ENCODE assay signal across 9 cellular contexts in the genomic region with DNA sequence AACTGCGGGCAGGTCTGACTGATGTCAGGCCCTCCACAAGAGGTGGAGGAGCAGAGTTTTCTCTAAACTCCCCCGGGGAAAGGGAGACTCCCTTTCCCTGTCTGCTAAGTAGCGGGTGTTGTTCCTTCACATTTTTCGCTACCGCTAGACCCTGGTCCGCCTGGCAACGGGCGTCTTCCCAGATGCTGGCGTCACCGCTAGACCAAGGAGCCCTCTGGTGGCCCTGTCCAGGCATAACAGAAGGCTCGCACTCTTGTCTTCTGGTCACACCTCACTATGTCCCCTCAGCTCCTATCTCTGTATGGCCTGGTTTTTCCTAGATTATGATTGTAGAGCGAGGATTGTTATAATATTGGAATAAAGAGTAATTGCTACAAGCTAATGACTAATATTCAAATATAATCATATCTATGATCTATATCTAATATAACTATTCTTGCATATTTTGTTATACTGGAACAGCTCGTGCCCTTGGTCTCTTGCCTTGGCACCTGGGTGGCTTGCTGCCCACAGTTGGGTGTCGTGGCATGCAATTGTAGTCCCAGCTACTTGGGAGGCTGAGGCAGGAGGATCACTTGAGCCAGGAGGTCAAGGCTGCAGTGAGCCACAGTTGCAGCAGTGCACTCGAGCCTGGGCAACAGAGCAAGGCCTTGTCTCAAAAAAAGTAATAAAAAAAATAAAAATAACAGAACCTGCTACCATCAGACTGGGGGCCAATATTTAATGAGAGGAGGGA. TPM values are rescaled to one million over a fixed set of nuclear protein-coding genes. Genes with fewer than 3 reads are reported as not detected.
DNase-seq lines count a peak whose midpoint lies in the region; ATAC-seq, FAIRE-seq and TF ChIP-seq lines count a peak whose summit lies in the region.
"Not testable (repeated sequence)": the region's sequence is repeated elsewhere in the genome, so short reads cannot be mapped to it uniquely, and the experiment has no call there.
"Had no signal": no experiment of that assay in that cellular context is flagged by ENCODE, and none has a peak within 500 bp of the region (broad histone marks: within the 10 kb centered on the region; RNA-seq: fewer than 3 reads in every experiment).

No MANE protein-coding gene starts in this region.

- not testable (repeated sequence) for TF ChIP-seq POLR2A in HCT116 (IDR thresholded peaks at IDR 0.05; ENCODE audit: borderline replicate concordance, extremely low read depth, insufficient read depth, insufficient read length); endothelial cell of umbilical vein (IDR thresholded peaks at IDR 0.05; ENCODE audit: low read depth, low read length); upper lobe of left lung (IDR thresholded peaks at IDR 0.05)

- H3K79me2 ChIP-seq in HCT116 (ENCODE audit: insufficient read depth, low read length) (peaks cover 23% of the 10 kb centered on the region; the same call in 1 of the 2 replicates), OCI-LY7 (ENCODE audit: insufficient read depth, low read depth, low read length) (peaks cover 14% of the 10 kb centered on the region; the same call in 1 of the 2 replicates), astrocyte (ENCODE audit: insufficient read depth, low read length) (peaks cover 28% of the 10 kb centered on the region)
- H3K79me2 ChIP-seq in endothelial cell of umbilical vein (ENCODE audit: control insufficient read depth, insufficient read depth, low read length); neural cell (replicated peaks; ENCODE audit: insufficient read depth, low read length): not testable (repeated sequence)

- H2AFZ ChIP-seq in HCT116 (ENCODE audit: low read depth, low read length, poor library complexity, severe bottlenecking); OCI-LY7 (ENCODE audit: low read length); astrocyte (ENCODE audit: low read depth, low read length); endothelial cell of umbilical vein (ENCODE audit: low read depth, low read length); neural cell (ENCODE audit: low read depth, low read length): not testable (repeated sequence)

- H3K9ac ChIP-seq in HCT116 (ENCODE audit: low read length); astrocyte (ENCODE audit: low read length); endothelial cell of umbilical vein (replicated peaks; ENCODE audit: extremely low read depth, insufficient read depth, low read length); neural cell (ENCODE audit: low read length): not testable (repeated sequence)

- FAIRE-seq in astrocyte (lab: Jason Lieb, UNC); endothelial cell of umbilical vein (lab: Jason Lieb, UNC): not testable (repeated sequence)

- RAD21 ChIA-PET in HCT116 (lab: Charles Lee; ENCODE audit: low non-redundant PET in 1 of 2, low total read pairs in 2 of 2, uncharacterized antibody in 2 of 2, unreplicated experiment in 2 of 2) = not testable (repeated sequence)

- not testable (repeated sequence) for TF ChIP-seq EP300 in neural cell (conservative IDR thresholded peaks at IDR 0.05; ENCODE audit: poor library complexity, severe bottlenecking); upper lobe of left lung (IDR thresholded peaks at IDR 0.05)

- not testable (repeated sequence) for H3K4me3 Mint-ChIP-seq in astrocyte (ENCODE audit: unreplicated experiment)

- H3K27ac ChIP-seq in HCT116 (ENCODE audit: low read depth, low read length); OCI-LY7 (ENCODE audit: low read depth, low read length, poor library complexity, severe bottlenecking); astrocyte (ENCODE audit: low read depth, low read length); endothelial cell of umbilical vein (ENCODE audit: insufficient read depth, low read depth, low read length); right cardiac atrium (ENCODE audit: low read length); neural cell (ENCODE audit: low read length); upper lobe of left lung: not testable (repeated sequence)

- 34% methylated on average over 15 of the region's 15 CpGs for WGBS in right cardiac atrium
- 39 to 50% methylated on average over 9 to 15 of the region's 15 CpGs for WGBS in upper lobe of left lung, 2 donors

- DNase-seq in COLO668 (lab: John Stamatoyannopoulos, UW; ENCODE audit: unreplicated experiment) (peak; percentile 16), astrocyte (ENCODE audit: low read depth) (peak; percentile 39), endothelial cell of umbilical vein (ENCODE audit: low read depth, low spot score) (peak; percentile 29), right cardiac atrium (peak in 2 of 3 donors; percentile 45 to 69)
- not testable (repeated sequence) for DNase-seq in HCT116 (ENCODE audit: low read depth, low spot score); OCI-LY7 (ENCODE audit: low spot score); upper lobe of left lung

- peaks cover 16 to 21% of the 10 kb centered on the region in 2 experiments for H3K36me3 ChIP-seq in HCT116 (ENCODE audit: control insufficient read depth in 1 of 2, insufficient read depth in 2 of 2, low read length in 2 of 2)
- peaks cover 61% of the 10 kb centered on the region for H3K36me3 ChIP-seq in OCI-LY7 (ENCODE audit: insufficient read depth, low read length)
- H3K36me3 ChIP-seq in astrocyte (ENCODE audit: insufficient read depth, low read length); neural cell (ENCODE audit: insufficient read depth, low read length): not testable (repeated sequence)
- H3K36me3 ChIP-seq in endothelial cell of umbilical vein (ENCODE audit: control insufficient read depth in 2 of 2, extremely low read depth in 1 of 2, insufficient read depth in 2 of 2, low read length in 2 of 2) = peaks cover 2 to 25% of the 10 kb centered on the region in 2 experiments
- peaks cover 14 to 58% (median 41%) of the 10 kb centered on the region in 4 donors for H3K36me3 ChIP-seq in upper lobe of left lung

- not testable (repeated sequence) for H3K4me1 ChIP-seq in HCT116 (ENCODE audit: control insufficient read depth in 1 of 2, insufficient read depth in 2 of 2, low read length in 2 of 2); astrocyte (ENCODE audit: insufficient read depth, low read length); endothelial cell of umbilical vein (ENCODE audit: control insufficient read depth, extremely low read depth, insufficient read depth, low read length); right cardiac atrium (ENCODE audit: control insufficient read depth, insufficient read depth, low read length)
- H3K4me1 ChIP-seq in OCI-LY7 (ENCODE audit: insufficient read depth, low read length, poor library complexity, severe bottlenecking) (peaks cover 24% of the 10 kb centered on the region), upper lobe of left lung (peaks cover 0 to 13% (median 1%) of the 10 kb centered on the region in 4 donors)

- H3K9me1 ChIP-seq in endothelial cell of umbilical vein (replicated peaks; ENCODE audit: control insufficient read depth, extremely low read depth, insufficient read depth, low read length) = not testable (repeated sequence)

- H3K4me3 ChIP-seq in HCT116 (replicated peaks in 1 of 2; ENCODE audit: low read depth in 1 of 2, low read length in 2 of 2); OCI-LY7 (ENCODE audit: low read depth, low read length, poor library complexity, severe bottlenecking); astrocyte (ENCODE audit: insufficient read depth, low read depth, low read length); endothelial cell of umbilical vein (replicated peaks in 1 of 3; ENCODE audit: insufficient read depth in 1 of 3, low read depth in 1 of 3, low read length in 3 of 3); right cardiac atrium (ENCODE audit: low read length); neural cell (ENCODE audit: low read length); upper lobe of left lung: not testable (repeated sequence)

- CTCF ChIA-PET in HCT116 (lab: Charles Lee) = interaction anchor here (1.2 to 2.8 kb wide), 5 partner anchors 15 to 216 kb away, joined by 3 to 11 read pairs (median 5); a partner anchor contains a TSS
- CTCF ChIA-PET in OCI-LY7 (lab: Charles Lee; ENCODE audit: unreplicated experiment) = not testable (repeated sequence)
- CTCF ChIA-PET in endothelial cell of umbilical vein (lab: Charles Lee) = interaction anchor here (1.2 to 3.1 kb wide), 5 partner anchors 15 to 139 kb away, joined by 3 to 23 read pairs (median 4); a partner anchor contains a TSS

- not testable (repeated sequence) for H3K9me3 ChIP-seq in HCT116 (ENCODE audit: control insufficient read depth in 1 of 2, insufficient read depth in 1 of 2, low read depth in 1 of 2, low read length in 2 of 2); OCI-LY7 (ENCODE audit: low read length); astrocyte (ENCODE audit: insufficient read depth, low read depth, low read length); endothelial cell of umbilical vein (replicated peaks; ENCODE audit: control insufficient read depth, insufficient read depth, low read length); right cardiac atrium (ENCODE audit: control insufficient read depth, low read length); neural cell (ENCODE audit: low read length); upper lobe of left lung

- not testable (repeated sequence) for H4K20me1 ChIP-seq in HCT116 (ENCODE audit: insufficient read depth); OCI-LY7 (ENCODE audit: insufficient read depth, low read length); endothelial cell of umbilical vein (replicated peaks; ENCODE audit: control insufficient read depth, extremely low read depth, insufficient read depth, low read length); neural cell (ENCODE audit: insufficient read depth)
- H4K20me1 ChIP-seq in astrocyte (ENCODE audit: insufficient read depth, low read length) = peaks cover 15% of the 10 kb centered on the region

- intact Hi-C loops in HCT116 (cut with micrococcal nuclease); OCI-LY7 (cut with micrococcal nuclease; ENCODE audit: unreplicated experiment); right cardiac atrium (cut with DNase I): not testable (repeated sequence)
- intact Hi-C loops in endothelial cell of umbilical vein (cut with micrococcal nuclease) = loop anchor here (1.0 kb wide), 1 partner anchor 26 kb away; no protein-coding TSS in a partner anchor

- not testable (repeated sequence) for H3K27me3 Mint-ChIP-seq in astrocyte (ENCODE audit: low read depth, unreplicated experiment)

- not testable (repeated sequence) for H3K4me2 ChIP-seq in HCT116 (ENCODE audit: low read length); OCI-LY7 (ENCODE audit: low read length); astrocyte (ENCODE audit: low read length); endothelial cell of umbilical vein (ENCODE audit: insufficient read depth, low read length); neural cell (ENCODE audit: low read length)

- ATAC-seq in HCT116 = peak; percentile 52
- not testable (repeated sequence) for ATAC-seq in right cardiac atrium; upper lobe of left lung (ENCODE audit: low FRiP score in 2 of 2)

- not testable (repeated sequence) for H3K4me1 Mint-ChIP-seq in astrocyte (ENCODE audit: low read depth, unreplicated experiment)

- H3K9me2 ChIP-seq in HCT116 (ENCODE audit: insufficient read depth); OCI-LY7 (ENCODE audit: insufficient read depth, low read length); neural cell (ENCODE audit: insufficient read depth, low read length): not testable (repeated sequence)

- not testable (repeated sequence) for H3K27me3 ChIP-seq in HCT116 (ENCODE audit: insufficient read depth, low read length); astrocyte (ENCODE audit: insufficient read depth, low read length); endothelial cell of umbilical vein (ENCODE audit: control insufficient read depth in 2 of 2, insufficient read depth in 2 of 2, low read length in 2 of 2); right cardiac atrium (ENCODE audit: control insufficient read depth, insufficient read depth); neural cell (ENCODE audit: insufficient read depth, low read depth, low read length); upper lobe of left lung

- H3K27ac Mint-ChIP-seq in astrocyte (ENCODE audit: unreplicated experiment) = not testable (repeated sequence)

- not testable (repeated sequence) for TF ChIP-seq RAD21 in HCT116 (IDR thresholded peaks at IDR 0.05; ENCODE audit: low read depth)
- TF ChIP-seq RAD21 in neural cell (conservative IDR thresholded peaks at IDR 0.05) = peak; percentile 29

- TF ChIP-seq CTCF in HCT116 (IDR thresholded peaks at IDR 0.05 in 2 of 3, conservative IDR thresholded peaks at IDR 0.05 in 1 of 3; ENCODE audit: borderline replicate concordance in 1 of 3, insufficient read depth in 1 of 3, low read depth in 2 of 3, low read length in 2 of 3) (peak; percentile 29 to 46 (median 46); a peak in 4 of 6 replicates), OCI-LY7 (conservative IDR thresholded peaks at IDR 0.05; ENCODE audit: low read length) (peak; percentile 65; the same call in 1 of the 2 replicates), astrocyte (IDR thresholded peaks at IDR 0.05; ENCODE audit: insufficient read depth, low read depth, low read length) (peak; percentile 33), endothelial cell of umbilical vein (IDR thresholded peaks at IDR 0.05; ENCODE audit: extremely low read depth in 1 of 2, insufficient read depth in 1 of 2, low read depth in 1 of 2, low read length in 2 of 2) (peak; percentile 27 to 30), neural cell (IDR thresholded peaks at IDR 0.05; ENCODE audit: poor library complexity, severe bottlenecking) (peak; percentile 56), upper lobe of left lung (IDR thresholded peaks at IDR 0.05) (peak; percentile 29 to 61 (median 44))

- not testable (repeated sequence) for BruUV-seq in HCT116 (replicated peaks; lab: Mats Ljungman, UMichigan); OCI-LY7 (replicated peaks; lab: Mats Ljungman, UMichigan); endothelial cell of umbilical vein (replicated peaks; lab: Mats Ljungman, UMichigan)

- POLR2A ChIA-PET in HCT116 (lab: Charles Lee) = interaction anchor here (2.0 kb wide), 1 partner anchor 20 kb away, joined by 7 read pairs; no protein-coding TSS in a partner anchor
- POLR2A ChIA-PET in OCI-LY7 (lab: Charles Lee); endothelial cell of umbilical vein (lab: Charles Lee): not testable (repeated sequence)

- H3K36me3 Mint-ChIP-seq in astrocyte (ENCODE audit: low read depth, unreplicated experiment) = not testable (repeated sequence)

- not testable (repeated sequence) for H3F3A ChIP-seq in neural cell (ENCODE audit: insufficient read depth, low read length, poor library complexity, severe bottlenecking)

- H3K9me3 Mint-ChIP-seq in astrocyte (ENCODE audit: unreplicated experiment) = not testable (repeated sequence)

- dilution Hi-C loops in endothelial cell of umbilical vein (cut with MboI; ENCODE audit: extremely low pct_ligation_motif_present, low sequenced_read_pairs) = not testable (repeated sequence)

RNA-seq across cellular contexts. Expression of a gene that starts 7.2 kb away (rescaled TPM):
- total RNA-seq in HCT116 (2021; ENCODE audit: unreplicated experiment) (86.4 TPM), OCI-LY7 (2022) (74.8 and 76.1 TPM in 2 replicates), astrocyte (45.8 and 48.9 TPM in 2 replicates), endothelial cell of umbilical vein (70.2 and 76.1 TPM in 2 replicates), right cardiac atrium (10 to 100 TPM; 34.8 to 38.6 (median 37.1) TPM), upper lobe of left lung (10 to 100 TPM; 31.8 to 55.6 (median 49.8) TPM)
- polyA plus RNA-seq in HCT116 (2012) = 85.5 and 92.1 TPM in 2 replicates
- 59.5 and 62.6 TPM in 2 replicates for total RNA-seq in OCI-LY7 (2014; rRNA removed; shearing (Covaris generic))
- polyA plus RNA-seq in endothelial cell of umbilical vein (61.8 and 62.3 TPM in 2 replicates), right cardiac atrium (33.8 TPM), neural cell (64.7 and 82.2 TPM in 2 replicates)
- polyA plus RNA-seq in endothelial cell of umbilical vein (2011; cell fraction: cytosol; rRNA removed) = 58.8 and 77.9 TPM in 2 replicates
- polyA plus RNA-seq in endothelial cell of umbilical vein (2011; cell fraction: nucleus; rRNA removed) = 68.2 and 70.6 TPM in 2 replicates
- 63.3 and 64.5 TPM in 2 replicates for polyA plus RNA-seq in endothelial cell of umbilical vein (2012)
- polyA minus RNA-seq in endothelial cell of umbilical vein (33.7 and 42.3 TPM in 2 replicates), neural cell (57.4 and 70.1 TPM in 2 replicates)
- 77.9 TPM for polyA minus RNA-seq in endothelial cell of umbilical vein (2011; cell fraction: cytosol; rRNA and poly(A)+ RNA removed)
- 14.0 and 17.6 TPM in 2 replicates for polyA minus RNA-seq in endothelial cell of umbilical vein (2011; cell fraction: nucleus; rRNA and poly(A)+ RNA removed)

RNA-seq across cellular contexts. Expression of a gene that starts 11.3 kb away (rescaled TPM):
- not detected for total RNA-seq in HCT116 (2021; ENCODE audit: unreplicated experiment)
- polyA plus RNA-seq in HCT116 (2012) = 0.40 TPM in 2 replicates
- 0.73 TPM in 1 of 2 replicates, not detected in the other for total RNA-seq in OCI-LY7 (2014; rRNA removed; shearing (Covaris generic))
- 1.7 and 2.7 TPM in 2 replicates for total RNA-seq in OCI-LY7 (2022)
- total RNA-seq in astrocyte = not detected in 2 replicates
- total RNA-seq in endothelial cell of umbilical vein = not detected in 2 replicates
- polyA plus RNA-seq in endothelial cell of umbilical vein = not detected in 2 replicates
- not detected in 2 replicates for polyA plus RNA-seq in endothelial cell of umbilical vein (2011; cell fraction: cytosol; rRNA removed)
- polyA plus RNA-seq in endothelial cell of umbilical vein (2011; cell fraction: nucleus; rRNA removed) = not detected in 2 replicates
- polyA plus RNA-seq in endothelial cell of umbilical vein (2012) = 0.31 TPM in 1 of 2 replicates, not detected in the other
- not detected in 2 replicates for polyA minus RNA-seq in endothelial cell of umbilical vein
- polyA minus RNA-seq in endothelial cell of umbilical vein (2011; cell fraction: cytosol; rRNA and poly(A)+ RNA removed) = not detected
- not detected in 2 replicates for polyA minus RNA-seq in endothelial cell of umbilical vein (2011; cell fraction: nucleus; rRNA and poly(A)+ RNA removed)
- total RNA-seq in right cardiac atrium = under 1 TPM in 3 of 4 donors, not detected in 1; 0.31 to 0.46 (median 0.32) TPM
- polyA plus RNA-seq in right cardiac atrium = 0.23 TPM
- not detected in 2 replicates for polyA plus RNA-seq in neural cell
- polyA minus RNA-seq in neural cell = not detected in 2 replicates
- under 1 TPM in 1 of 6 donors, not detected in 5; 0.23 TPM for total RNA-seq in upper lobe of left lung
- total RNA-seq: activated naive CD4-positive, alpha-beta T cell treated with anti-CD3 and anti-CD28 coated beads, Interleukin-2, amount 50 U/mL, for 72 hours had no signal

RNA-seq across cellular contexts. Expression of a gene that starts 15.2 kb away (rescaled TPM):
- 34.0 TPM for total RNA-seq in HCT116 (2021; ENCODE audit: unreplicated experiment)
- polyA plus RNA-seq in HCT116 (2012) = 21.6 and 22.8 TPM in 2 replicates
- total RNA-seq in OCI-LY7 (2014; rRNA removed; shearing (Covaris generic)) = 11.6 and 11.7 TPM in 2 replicates
- total RNA-seq in OCI-LY7 (2022) = 19.7 and 22.3 TPM in 2 replicates
- total RNA-seq in astrocyte = 10.8 and 11.8 TPM in 2 replicates
- total RNA-seq in endothelial cell of umbilical vein = 46.4 and 48.0 TPM in 2 replicates
- 32.4 and 45.7 TPM in 2 replicates for polyA plus RNA-seq in endothelial cell of umbilical vein
- polyA plus RNA-seq in endothelial cell of umbilical vein (2011; cell fraction: cytosol; rRNA removed) = 15.8 and 22.2 TPM in 2 replicates
- 15.9 and 17.7 TPM in 2 replicates for polyA plus RNA-seq in endothelial cell of umbilical vein (2011; cell fraction: nucleus; rRNA removed)
- polyA plus RNA-seq in endothelial cell of umbilical vein (2012) = 15.2 and 25.2 TPM in 2 replicates
- 17.2 and 24.1 TPM in 2 replicates for polyA minus RNA-seq in endothelial cell of umbilical vein
- polyA minus RNA-seq in endothelial cell of umbilical vein (2011; cell fraction: cytosol; rRNA and poly(A)+ RNA removed) = 22.7 TPM
- 10.6 and 19.4 TPM in 2 replicates for polyA minus RNA-seq in endothelial cell of umbilical vein (2011; cell fraction: nucleus; rRNA and poly(A)+ RNA removed)
- 10 to 100 TPM; 10.9 to 17.2 (median 13.1) TPM for total RNA-seq in right cardiac atrium
- 6.2 TPM for polyA plus RNA-seq in right cardiac atrium
- 0.50 and 0.70 TPM in 2 replicates for polyA plus RNA-seq in neural cell
- polyA minus RNA-seq in neural cell = 0.93 and 1.2 TPM in 2 replicates
- total RNA-seq in upper lobe of left lung = 10 to 100 TPM; 31.5 to 62.6 (median 39.2) TPM

RNA-seq across cellular contexts. Expression of a gene that starts 21.3 kb away (rescaled TPM):
- 502 TPM for total RNA-seq in HCT116 (2021; ENCODE audit: unreplicated experiment)
- polyA plus RNA-seq in HCT116 (2012) = 824 and 914 TPM in 2 replicates
- total RNA-seq in OCI-LY7 (2014; rRNA removed; shearing (Covaris generic)) = 376 and 417 TPM in 2 replicates
- 402 and 443 TPM in 2 replicates for total RNA-seq in OCI-LY7 (2022)
- total RNA-seq in astrocyte = 188 and 218 TPM in 2 replicates
- 546 and 558 TPM in 2 replicates for total RNA-seq in endothelial cell of umbilical vein
- polyA plus RNA-seq in endothelial cell of umbilical vein = 418 and 439 TPM in 2 replicates
- 440 and 482 TPM in 2 replicates for polyA plus RNA-seq in endothelial cell of umbilical vein (2011; cell fraction: cytosol; rRNA removed)
- 302 and 352 TPM in 2 replicates for polyA plus RNA-seq in endothelial cell of umbilical vein (2011; cell fraction: nucleus; rRNA removed)
- 344 and 522 TPM in 2 replicates for polyA plus RNA-seq in endothelial cell of umbilical vein (2012)
- polyA minus RNA-seq in endothelial cell of umbilical vein = 231 and 299 TPM in 2 replicates
- polyA minus RNA-seq in endothelial cell of umbilical vein (2011; cell fraction: cytosol; rRNA and poly(A)+ RNA removed) = 405 TPM
- 104 and 126 TPM in 2 replicates for polyA minus RNA-seq in endothelial cell of umbilical vein (2011; cell fraction: nucleus; rRNA and poly(A)+ RNA removed)
- total RNA-seq in right cardiac atrium = 100 to 1,000 TPM; 203 to 461 (median 332) TPM
- 591 TPM for polyA plus RNA-seq in right cardiac atrium
- polyA plus RNA-seq in neural cell = 60.3 and 68.8 TPM in 2 replicates
- polyA minus RNA-seq in neural cell = 39.7 and 44.3 TPM in 2 replicates
- total RNA-seq in upper lobe of left lung = 100 to 1,000 TPM; 120 to 539 (median 227) TPM

RNA-seq across cellular contexts. Expression of a gene that starts 31.6 kb away (rescaled TPM):
- 0.15 TPM for total RNA-seq in HCT116 (2021; ENCODE audit: unreplicated experiment)
- 0.07 and 0.18 TPM in 2 replicates for polyA plus RNA-seq in HCT116 (2012)
- total RNA-seq in OCI-LY7 (2014; rRNA removed; shearing (Covaris generic)) = 0.15 TPM in 1 of 2 replicates, not detected in the other
- total RNA-seq in OCI-LY7 (2022) = not detected in 2 replicates
- total RNA-seq in astrocyte = 0.09 TPM in 1 of 2 replicates, not detected in the other
- total RNA-seq in endothelial cell of umbilical vein = not detected in 2 replicates
- polyA plus RNA-seq in endothelial cell of umbilical vein = not detected in 2 replicates
- not detected in 2 replicates for polyA plus RNA-seq in endothelial cell of umbilical vein (2011; cell fraction: cytosol; rRNA removed)
- not detected in 2 replicates for polyA plus RNA-seq in endothelial cell of umbilical vein (2011; cell fraction: nucleus; rRNA removed)
- 0.15 TPM in 1 of 2 replicates, not detected in the other for polyA plus RNA-seq in endothelial cell of umbilical vein (2012)
- polyA minus RNA-seq in endothelial cell of umbilical vein = not detected in 2 replicates
- 0.41 TPM for polyA minus RNA-seq in endothelial cell of umbilical vein (2011; cell fraction: cytosol; rRNA and poly(A)+ RNA removed)
- not detected in 2 replicates for polyA minus RNA-seq in endothelial cell of umbilical vein (2011; cell fraction: nucleus; rRNA and poly(A)+ RNA removed)
- not detected for total RNA-seq in right cardiac atrium
- not detected for polyA plus RNA-seq in right cardiac atrium
- polyA plus RNA-seq in neural cell = 0.12 and 0.27 TPM in 2 replicates
- not detected in 2 replicates for polyA minus RNA-seq in neural cell
- total RNA-seq in upper lobe of left lung = under 1 TPM in 2 of 6 donors, not detected in 4; 0.10 to 0.17 TPM
